ENCODE assay signal across 16 cellular contexts in genomic region chr20:43046946-43047345, GRCh38.
DNase-seq lines count a peak whose midpoint lies in the region; ATAC-seq, FAIRE-seq and TF ChIP-seq lines count a peak whose summit lies in the region.
"Had no signal": no experiment of that assay in that cellular context is flagged by ENCODE, and none has a peak within 500 bp of the region (broad histone marks: within the 10 kb centered on the region; RNA-seq: fewer than 3 reads in every experiment).

No MANE protein-coding gene starts in this region.

- TF ChIP-seq EP300 in HepG2 (IDR thresholded peaks at IDR 0.05; ENCODE audit: low read depth in 2 of 2, low read length in 2 of 2) (no peak), HepG2 (CRISPR knock-in tag; IDR thresholded peaks at IDR 0.05; ENCODE audit: borderline replicate concordance) (no peak)

- no peak overlapping the region for H2AFZ ChIP-seq in HepG2 (ENCODE audit: low read length)

- no peaks in the 10 kb centered on the region for H4K20me1 ChIP-seq in HepG2 (ENCODE audit: insufficient read depth, low read length)
- H4K20me1 ChIP-seq: BLaER1 treated with 17β-estradiol and CSF1 and Interleukin-3, amounts not matched to agents 10 nM and 100 nM had no signal

- no peaks in the 10 kb centered on the region for H3K4me1 Mint-ChIP-seq in mesothelial cell of epicardium
- H3K4me1 Mint-ChIP-seq in naive thymus-derived CD8-positive, alpha-beta T cell, result peaks cover 0 to 2% (median 0%) of the 10 kb centered on the region in 4 donors
- H3K4me1 Mint-ChIP-seq: B cell had no signal

- H3K36me3 Mint-ChIP-seq in mesothelial cell of epicardium, result no peaks in the 10 kb centered on the region
- H3K36me3 Mint-ChIP-seq in naive thymus-derived CD8-positive, alpha-beta T cell, result peaks cover 0 to 10% (median 0%) of the 10 kb centered on the region in 3 donors
- H3K36me3 Mint-ChIP-seq: CD8-positive, alpha-beta T cell had no signal

- H3K4me2 ChIP-seq in HepG2 (ENCODE audit: low read depth, low read length), result no peak overlapping the region
- H3K4me2 ChIP-seq: BLaER1 treated with 17β-estradiol and CSF1 and Interleukin-3, amounts not matched to agents 10 nM and 100 nM had no signal

- no peaks in the 10 kb centered on the region for H3K79me2 ChIP-seq in HepG2 (ENCODE audit: insufficient read depth, low read length)

- no peak overlapping the region for H3K27ac Mint-ChIP-seq in mesothelial cell of epicardium
- H3K27ac Mint-ChIP-seq in naive thymus-derived CD8-positive, alpha-beta T cell, result no peak overlapping the region
- H3K27ac Mint-ChIP-seq: B cell; CD8-positive, alpha-beta T cell; HFFc6 had no signal

- no peak for ATAC-seq in HepG2
- no peak for ATAC-seq in right lobe of liver
- peak; percentile 75 for ATAC-seq in omental fat pad (ENCODE audit: low FRiP score)
- no peak for ATAC-seq in naive thymus-derived CD8-positive, alpha-beta T cell
- ATAC-seq: CD8-positive, alpha-beta T cell; HCT116 had no signal

- H3K36me3 ChIP-seq in HepG2 (replicated peaks in 1 of 2; ENCODE audit: control insufficient read depth in 1 of 2, insufficient read depth in 2 of 2, low read length in 2 of 2) (no peaks in the 10 kb centered on the region), right lobe of liver (no peaks in the 10 kb centered on the region)
- H3K36me3 ChIP-seq: BLaER1 treated with 17β-estradiol and CSF1 and Interleukin-3, amounts not matched to agents 10 nM and 100 nM had no signal

- intact Hi-C loops in HepG2 (cut with micrococcal nuclease; ENCODE audit: unreplicated experiment) (no loop called here), right lobe of liver (cut with DNase I) (no loop called here)

- POLR2A ChIA-PET in HepG2 (lab: Yijun Ruan, JAX), result no interaction called here
- POLR2A ChIA-PET in naive thymus-derived CD8-positive, alpha-beta T cell (lab: Charles Lee), result no interaction called here

- H3K27ac ChIP-seq in HepG2 (ENCODE audit: extremely low read length, insufficient read depth, low read length), result no peak overlapping the region
- H3K27ac ChIP-seq in right lobe of liver, result no peak overlapping the region
- H3K27ac ChIP-seq: BLaER1 treated with 17β-estradiol and CSF1 and Interleukin-3, amounts not matched to agents 10 nM and 100 nM had no signal

- TF ChIP-seq CTCF in HepG2 (CRISPR knock-in tag; IDR thresholded peaks at IDR 0.05) (no peak), right lobe of liver (IDR thresholded peaks at IDR 0.05) (no peak), omental fat pad (IDR thresholded peaks at IDR 0.05) (no peak), mesothelial cell of epicardium (IDR thresholded peaks at IDR 0.05; ENCODE audit: unreplicated experiment) (no peak)

- FAIRE-seq in HepG2 (lab: Jason Lieb, UNC), result no peak

- TF ChIP-seq POLR2A in HepG2 (IDR thresholded peaks at IDR 0.05; ENCODE audit: insufficient read depth in 1 of 2, low read depth in 2 of 2, low read length in 2 of 2), result no peak
- no peak for TF ChIP-seq POLR2A in right lobe of liver (IDR thresholded peaks at IDR 0.05)

- H3K9ac ChIP-seq in HepG2 (ENCODE audit: insufficient read depth, low read depth, low read length), result no peak overlapping the region
- H3K9ac ChIP-seq: BLaER1 treated with 17β-estradiol and CSF1 and Interleukin-3, amounts not matched to agents 10 nM and 100 nM had no signal

- CTCF ChIA-PET in HepG2 (lab: Yijun Ruan, JAX; ENCODE audit: low intra/inter-chr PET ratio, low total read pairs), result no interaction called here

- no peaks in the 10 kb centered on the region for H3K4me1 ChIP-seq in HepG2 (ENCODE audit: insufficient read depth, low read length)
- H3K4me1 ChIP-seq in right lobe of liver, result no peaks in the 10 kb centered on the region
- H3K4me1 ChIP-seq: BLaER1 treated with 17β-estradiol and CSF1 and Interleukin-3, amounts not matched to agents 10 nM and 100 nM had no signal

- WGBS in HepG2 (ENCODE audit: low lambda C conversion rate), result 12% methylated on average over 8 of the region's 8 CpGs
- 39% methylated on average over 8 of the region's 8 CpGs for whole genome bisulfite sequencing in right lobe of liver (ENCODE audit: insufficient coverage, low coverage, low lambda C conversion rate, missing lambda C conversion rate)

- in situ Hi-C loops in HepG2 (cut with HindIII; ENCODE audit: extremely low pct_ligation_motif_present, low pct_unique_long_range_greater_than_20kb), result no loop called here

- H3K9me3 ChIP-seq in HepG2 (ENCODE audit: low read length), result no peaks in the 10 kb centered on the region
- no peaks in the 10 kb centered on the region for H3K9me3 ChIP-seq in right lobe of liver
- H3K9me3 ChIP-seq: BLaER1 treated with 17β-estradiol and CSF1 and Interleukin-3, amounts not matched to agents 10 nM and 100 nM had no signal

- H3K27me3 Mint-ChIP-seq in mesothelial cell of epicardium (ENCODE audit: low read depth), result peaks cover 4% of the 10 kb centered on the region
- H3K27me3 Mint-ChIP-seq in naive thymus-derived CD8-positive, alpha-beta T cell, result peaks cover 0 to 24% (median 8%) of the 10 kb centered on the region in 5 donors
- H3K27me3 Mint-ChIP-seq: B cell had no signal

- H3K9me3 Mint-ChIP-seq in mesothelial cell of epicardium, result peaks cover 4% of the 10 kb centered on the region
- peaks cover 0 to 23% (median 2%) of the 10 kb centered on the region in 9 donors for H3K9me3 Mint-ChIP-seq in naive thymus-derived CD8-positive, alpha-beta T cell

- BruUV-seq in HepG2 (replicated peaks; lab: Mats Ljungman, UMichigan), result no TSS peak

- DNase-seq in HepG2 (ENCODE audit: low spot score) (no peak), right lobe of liver (no peak), NCI-H82 treated with DMSO at 0.1 percent for 48 hours (lab: John Stamatoyannopoulos, UW; ENCODE audit: unreplicated experiment) (peak; percentile 62), omental fat pad (ENCODE audit: low spot score) (no peak), mesothelial cell of epicardium (ENCODE audit: low spot score in 2 of 2, unreplicated experiment in 2 of 2) (no peak)
- DNase-seq in naive thymus-derived CD8-positive, alpha-beta T cell, result no peak
- DNase-seq: Calu3; CD8-positive, alpha-beta T cell; DMS79 treated with DMSO at 0.1 percent for 48 hours; GF-D8; GOT3; H7; HFFc6 had no signal

- TF ChIP-seq RAD21 in HepG2 (CRISPR knock-in tag; IDR thresholded peaks at IDR 0.05), result no peak

- H3K4me3 ChIP-seq in HepG2 (replicated peaks in 1 of 3; ENCODE audit: insufficient read depth in 1 of 3, low read depth in 2 of 3, low read length in 3 of 3) (no peak overlapping the region), right lobe of liver (no peak overlapping the region)
- H3K4me3 ChIP-seq: BLaER1 treated with 17β-estradiol and CSF1 and Interleukin-3, amounts not matched to agents 10 nM and 100 nM had no signal

- H3K4me3 Mint-ChIP-seq in mesothelial cell of epicardium, result no peak overlapping the region
- no peak overlapping the region for H3K4me3 Mint-ChIP-seq in naive thymus-derived CD8-positive, alpha-beta T cell
- H3K4me3 Mint-ChIP-seq: B cell; CD8-positive, alpha-beta T cell; HFFc6 had no signal

- no peaks in the 10 kb centered on the region; a peak in 1 of 5 replicates for H3K27me3 ChIP-seq in HepG2 (ENCODE audit: control insufficient read depth in 1 of 2, insufficient read depth in 2 of 2, low read length in 2 of 2)
- no peaks in the 10 kb centered on the region for H3K27me3 ChIP-seq in right lobe of liver
- H3K27me3 ChIP-seq: BLaER1 treated with 17β-estradiol and CSF1 and Interleukin-3, amounts not matched to agents 10 nM and 100 nM had no signal

TF ChIP-seq in HepG2, 621 proteins besides CTCF, POLR2A, EP300 and RAD21 (continues in another document):
- TF ChIP-seq HNF1A (IDR thresholded peaks at IDR 0.05; ENCODE audit: low read depth) (no peak), HNF1A (CRISPR knock-in tag; IDR thresholded peaks at IDR 0.05; ENCODE audit: borderline replicate concordance) (no peak), HNRNPLL (IDR thresholded peaks at IDR 0.05; ENCODE audit: low read depth, low read length, poor library complexity, severe bottlenecking) (no peak), MBNL3 (CRISPR knock-in tag; conservative IDR thresholded peaks at IDR 0.05) (no peak)
